ENCODE assay signal across 1 cellular context in genomic region chr16:29264080-29264827, GRCh38.
TF ChIP-seq lines count a peak whose summit lies in the region.

No MANE protein-coding gene starts in this region.

TF ChIP-seq in HEK293, 187 proteins besides CTCF, POLR2A, EP300 and RAD21:
- TF ChIP-seq PRDM2 (tag by site-specific recombination; IDR thresholded peaks at IDR 0.05; ENCODE audit: borderline replicate concordance) (0 out of 2 replicates have a peak, but pooled peaks have one; percentile 25), PRDM10 (tag by site-specific recombination; IDR thresholded peaks at IDR 0.05) (peak; percentile 82), EGR2 (tag by site-specific recombination; IDR thresholded peaks at IDR 0.05; ENCODE audit: low read depth) (0 out of 2 replicates have a peak, but pooled peaks have one; percentile 18), ZBTB20 (tag by site-specific recombination; IDR thresholded peaks at IDR 0.05) (peak; percentile 54; the same call in 1 of the 2 replicates), ZFHX2 (tag by site-specific recombination; conservative IDR thresholded peaks at IDR 0.05) (0 out of 2 replicates have a peak, but pooled peaks have one; percentile 26), ZNF398 (tag by site-specific recombination; IDR thresholded peaks at IDR 0.05) (0 out of 2 replicates have a peak, but pooled peaks have one; percentile 29)
